In the genomic region with DNA sequence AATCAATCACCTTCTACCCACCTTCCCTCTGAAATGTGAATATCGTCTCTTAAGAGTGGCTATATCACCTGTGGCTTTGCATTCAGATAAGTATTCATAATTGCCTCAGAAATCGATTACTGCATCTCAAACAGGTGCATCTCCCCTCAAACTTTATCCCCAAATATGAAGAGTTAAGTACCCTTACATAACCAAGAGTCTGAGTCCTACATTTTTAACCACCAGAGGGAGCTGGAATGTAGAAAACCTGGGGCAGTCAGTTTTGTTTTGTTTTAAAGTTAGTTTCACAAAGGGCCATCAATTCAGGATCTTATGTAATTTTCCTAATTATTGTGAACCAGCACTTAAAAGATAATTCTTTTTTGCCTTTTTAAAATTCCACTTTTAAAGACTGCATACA, we compare ENCODE assay signal across 8 cellular contexts. TPM values are rescaled to one million over a fixed set of nuclear protein-coding genes. Genes with fewer than 3 reads are reported as not detected.
DNase-seq lines count a peak whose midpoint lies in the region; ATAC-seq, FAIRE-seq and TF ChIP-seq lines count a peak whose summit lies in the region.

No MANE protein-coding gene starts in this region.

- peak overlapping the region; percentile 68 for H3K4me2 ChIP-seq in keratinocyte (ENCODE audit: control insufficient read depth, extremely low read depth, insufficient read depth, low read depth, low read length)

- H3K27ac ChIP-seq in keratinocyte (ENCODE audit: control insufficient read depth, insufficient read depth, low read length) (peak overlapping the region; percentile 58), thoracic aorta (peak overlapping the region in 1 of 2 donors; percentile 47)

- peak overlapping the region; percentile 50 for H2AFZ ChIP-seq in keratinocyte (ENCODE audit: control insufficient read depth, low read length)

- H3K4me3 ChIP-seq in keratinocyte (ENCODE audit: control insufficient read depth in 2 of 3, extremely low read depth in 1 of 3, insufficient read depth in 2 of 3, low read depth in 1 of 3, low read length in 3 of 3), result no peak overlapping the region
- H3K4me3 ChIP-seq in thoracic aorta, result peak overlapping the region; percentile 43

- CTCF ChIA-PET in MCF 10A (lab: Yijun Ruan, JAX), result interaction anchor here (0.7 to 1.6 kb wide), 14 partner anchors 11 to 1915 kb away, joined by 3 to 6 read pairs (median 4); a partner anchor contains a TSS

- H3K27me3 ChIP-seq in keratinocyte (ENCODE audit: control insufficient read depth, extremely low read depth, insufficient read depth, low read length) (no peaks in the 10 kb centered on the region), thoracic aorta (replicated peaks; ENCODE audit: insufficient read depth) (no peaks in the 10 kb centered on the region)

- TF ChIP-seq POLR2A in GM12891 (IDR thresholded peaks at IDR 0.05; ENCODE audit: low read depth, low read length), result no peak

- FAIRE-seq in GM12891 (lab: Jason Lieb, UNC) (peak; percentile 63), keratinocyte (lab: Jason Lieb, UNC) (no peak)

- H3K27ac Mint-ChIP-seq in MCF 10A (ENCODE audit: low read depth, unreplicated experiment), result peak overlapping the region; percentile 23

- peaks cover 12% of the 10 kb centered on the region for H3K27me3 Mint-ChIP-seq in MCF 10A (ENCODE audit: insufficient read depth, unreplicated experiment)

- H3K9me1 ChIP-seq in keratinocyte (ENCODE audit: control insufficient read depth, extremely low read depth, insufficient read depth, low read length), result no peaks in the 10 kb centered on the region

- H3K79me2 ChIP-seq in keratinocyte (ENCODE audit: control insufficient read depth, insufficient read depth, low read length), result no peaks in the 10 kb centered on the region

- peaks cover 10% of the 10 kb centered on the region for H3K4me1 Mint-ChIP-seq in MCF 10A (ENCODE audit: insufficient read depth, unreplicated experiment)

- TF ChIP-seq CTCF in AG09319 (IDR thresholded peaks at IDR 0.05; ENCODE audit: low read depth, low read length) (peak; percentile 67), MCF 10A (IDR thresholded peaks at IDR 0.05; ENCODE audit: unreplicated experiment) (peak; percentile 66), keratinocyte (optimal IDR thresholded peaks at IDR 0.05 in 1 of 3, IDR thresholded peaks at IDR 0.05 in 1 of 3, conservative IDR thresholded peaks at IDR 0.05 in 1 of 3; ENCODE audit: extremely low read depth in 1 of 3, insufficient read depth in 2 of 3, low read length in 3 of 3) (peak in 2 of 3 experiments; percentile 43 to 66), thoracic aorta (IDR thresholded peaks at IDR 0.05) (peak; percentile 46)

- H4K20me1 ChIP-seq in keratinocyte (ENCODE audit: control insufficient read depth, extremely low read depth, insufficient read depth, low read length), result no peaks in the 10 kb centered on the region

- H3K9me3 ChIP-seq in keratinocyte (ENCODE audit: control insufficient read depth, low read depth, low read length) (no peaks in the 10 kb centered on the region), thoracic aorta (no peaks in the 10 kb centered on the region)

- H3K9me3 Mint-ChIP-seq in MCF 10A (ENCODE audit: unreplicated experiment), result no peaks in the 10 kb centered on the region

- ATAC-seq in thoracic aorta (ENCODE audit: insufficient number of reproducible peaks, low FRiP score, low read depth), result no peak
- no peak for ATAC-seq in GM18498 (IDR thresholded peaks at IDR 0.05; ENCODE audit: unreplicated experiment)
- ATAC-seq in GM18873 (IDR thresholded peaks at IDR 0.05; ENCODE audit: low FRiP score, unreplicated experiment), result no peak

- dilution Hi-C loops in keratinocyte (cut with MboI; ENCODE audit: extremely low pct_ligation_motif_present, low sequenced_read_pairs), result no loop called here

- H3K36me3 ChIP-seq in keratinocyte (ENCODE audit: control insufficient read depth in 2 of 2, extremely low read depth in 1 of 2, insufficient read depth in 2 of 2, low read length in 2 of 2), result peaks cover 0 to 2% of the 10 kb centered on the region in 2 experiments
- no peaks in the 10 kb centered on the region for H3K36me3 ChIP-seq in thoracic aorta

- H3K36me3 Mint-ChIP-seq in MCF 10A (ENCODE audit: insufficient read depth, unreplicated experiment), result peaks cover 14% of the 10 kb centered on the region

- DNase-seq in AG09319 (ENCODE audit: extremely low read depth, low read depth) (peak; percentile 38), GM12891 (ENCODE audit: insufficient read length, low spot score) (no peak), NCI-H526 treated with DMSO at 0.1 percent for 48 hours (lab: John Stamatoyannopoulos, UW) (peak; percentile 68), MCF 10A (ENCODE audit: unreplicated experiment) (peak; percentile 79), keratinocyte (ENCODE audit: low read depth, low spot score) (no peak), thoracic aorta (ENCODE audit: low spot score) (no peak)

- intact Hi-C loops in MCF 10A (cut with micrococcal nuclease), result loop anchor here (1.0 to 10.0 kb wide), 4 partner anchors 31 to 236 kb away; a partner anchor contains a TSS

- peaks cover 8% of the 10 kb centered on the region for H3K4me1 ChIP-seq in keratinocyte (ENCODE audit: control insufficient read depth, extremely low read depth, insufficient read depth, low read length)
- peaks cover 2 to 11% of the 10 kb centered on the region in 2 donors for H3K4me1 ChIP-seq in thoracic aorta (ENCODE audit: control insufficient read depth in 1 of 2, low read depth in 2 of 2)

- no peak overlapping the region for H3K4me3 Mint-ChIP-seq in MCF 10A (ENCODE audit: unreplicated experiment)

- POLR2A ChIA-PET in MCF 10A (lab: Yijun Ruan, JAX), result interaction anchor here (1.1 to 1.9 kb wide), 8 partner anchors 11 to 276 kb away, joined by 3 to 38 read pairs (median 8); a partner anchor contains a TSS

- peak overlapping the region; percentile 43 for H3K9ac ChIP-seq in keratinocyte (ENCODE audit: control insufficient read depth, extremely low read depth, insufficient read depth, low read length)

- BruUV-seq in MCF 10A (replicated peaks; lab: Mats Ljungman, UMichigan), result no TSS peak

TF ChIP-seq in GM12891, 5 proteins besides CTCF, POLR2A, EP300 and RAD21:
- TF ChIP-seq POLR2AphosphoS5 (IDR thresholded peaks at IDR 0.05; ENCODE audit: low read depth, low read length), result no peak
- TF ChIP-seq POU2F2 (IDR thresholded peaks at IDR 0.05; ENCODE audit: low read depth, low read length), result no peak

RNA-seq across cellular contexts. Expression of a gene that starts 5.7 kb away (rescaled TPM):
- 0.60 TPM for polyA plus RNA-seq in GM12891 (2012; ENCODE audit: low read depth, missing spikeins)
- total RNA-seq in MCF 10A (2022), result 4.0 TPM in 2 replicates
- polyA plus RNA-seq in keratinocyte, result 0.88 to 1.8 TPM (median 1.8 TPM) in 3 replicates
- 1.2 TPM for polyA plus RNA-seq in keratinocyte (2011; ENCODE audit: low read depth)
- polyA plus RNA-seq in keratinocyte (2011; cell fraction: cytosol; rRNA removed), result 0.73 and 1.7 TPM in 2 replicates
- 1.9 and 2.6 TPM in 2 replicates for polyA plus RNA-seq in keratinocyte (2011; cell fraction: nucleus; rRNA removed)
- polyA plus RNA-seq in keratinocyte (2012; ENCODE audit: low replicate concordance), result 0.78 and 1.5 TPM in 2 replicates
- polyA minus RNA-seq in keratinocyte, result 0.93 to 2.5 TPM in 2 of 3 replicates, not detected in the other
- polyA minus RNA-seq in keratinocyte (2011; cell fraction: cytosol; rRNA and poly(A)+ RNA removed), result 2.7 TPM
- 0.95 and 2.2 TPM in 2 replicates for polyA minus RNA-seq in keratinocyte (2011; cell fraction: nucleus; rRNA and poly(A)+ RNA removed)
- 1 to 10 TPM; 2.6 to 9.6 TPM for total RNA-seq in thoracic aorta

RNA-seq across cellular contexts. Expression of a gene that starts 30.3 kb away (rescaled TPM):
- polyA plus RNA-seq in GM12891 (2012; ENCODE audit: low read depth, missing spikeins), result 37.6 TPM
- total RNA-seq in MCF 10A (2022) (28.0 and 32.3 TPM in 2 replicates), thoracic aorta (10 to 100 TPM; 20.0 to 21.7 TPM)
- polyA plus RNA-seq in keratinocyte, result 40.1 to 46.0 TPM (median 43.5 TPM) in 3 replicates
- 153 TPM for polyA plus RNA-seq in keratinocyte (2011; ENCODE audit: low read depth)
- polyA plus RNA-seq in keratinocyte (2011; cell fraction: cytosol; rRNA removed), result 36.0 and 56.2 TPM in 2 replicates
- polyA plus RNA-seq in keratinocyte (2011; cell fraction: nucleus; rRNA removed), result 27.5 and 33.1 TPM in 2 replicates
- 28.1 and 86.0 TPM in 2 replicates for polyA plus RNA-seq in keratinocyte (2012; ENCODE audit: low replicate concordance)
- 4.4 to 19.0 TPM (median 16.1 TPM) in 3 replicates for polyA minus RNA-seq in keratinocyte
- polyA minus RNA-seq in keratinocyte (2011; cell fraction: cytosol; rRNA and poly(A)+ RNA removed), result 23.4 TPM
- polyA minus RNA-seq in keratinocyte (2011; cell fraction: nucleus; rRNA and poly(A)+ RNA removed), result 10.7 and 15.8 TPM in 2 replicates

Comparison
In these comparisons a context has a peak if more than half of its experiments do, and no peak if none do; other contexts are left out.
1. DNase-seq: peak in AG09319 (single experiment), NCI-H526 treated with DMSO at 0.1 percent for 48 hours (single experiment) and MCF 10A (single experiment); none in GM12891 (single experiment), keratinocyte (single experiment) and thoracic aorta (single experiment).
2. Peak in every context shown above with its lines, with median percentiles within 50 percentile points of each other: CTCF ChIP-seq.